Comparison of ENCODE assay signal across 17 cellular contexts in the genomic region with DNA sequence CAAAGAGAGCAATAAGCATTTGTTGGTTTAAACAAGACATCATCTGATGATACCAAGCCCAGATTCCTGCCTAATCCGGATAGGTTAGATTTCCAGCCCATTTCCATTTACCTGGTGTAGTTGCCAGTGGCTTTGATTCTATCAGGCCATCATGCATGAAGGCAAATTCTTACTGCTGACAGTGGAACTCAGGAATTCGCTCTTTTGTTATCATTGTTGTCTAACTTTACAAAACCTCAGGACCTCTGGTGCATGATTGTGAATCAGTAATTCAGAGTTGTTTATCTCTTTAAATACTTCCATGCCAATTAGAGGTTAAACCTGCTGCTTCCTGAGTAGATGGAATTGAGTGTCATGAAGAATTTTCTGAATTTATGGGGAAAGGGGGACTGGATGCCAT.
DNase-seq lines count a peak whose midpoint lies in the region; ATAC-seq and TF ChIP-seq lines count a peak whose summit lies in the region.
"Had no signal": no experiment of that assay in that cellular context is flagged by ENCODE, and none has a peak within 500 bp of the region (broad histone marks: within the 10 kb centered on the region; RNA-seq: fewer than 3 reads in every experiment).

No MANE protein-coding gene starts in this region.

- DNase-seq in activated T-helper 2 cell treated with anti-CD3 and anti-CD28 coated beads, Interferon-gamma antibody, Interleukin-2, Interleukin-4, amounts not matched to agents 10 μg/mL and 5 μg/mL and 100 μg/mL, durations not matched to agents 14 hours and 24 hours and 36 hours (ENCODE audit: low spot score), result no peak
- peak; percentile 84 for DNase-seq in kidney glomerular epithelial cell (lab: John Stamatoyannopoulos, UW)
- no peak for DNase-seq in transverse colon
- DNase-seq in NOMO-1 (lab: John Stamatoyannopoulos, UW; ENCODE audit: unreplicated experiment in 2 of 2), result no peak
- no peak for DNase-seq in activated CD4-positive, alpha-beta T cell treated with anti-CD3 and anti-CD28 coated beads, Interleukin-2, amount 50 U/mL, for 48 hours
- DNase-seq in activated CD8-positive, alpha-beta T cell treated with anti-CD3 and anti-CD28 coated beads, Interleukin-2, amount 10 ng/mL, durations not matched to agents 7 days and 5 days, result no peak
- DNase-seq: activated CD4-positive, alpha-beta T cell treated with anti-CD3 and anti-CD28 coated beads for 4 hours; anterior cingulate cortex; gastrocnemius medialis; Kasumi-1; NCI-H2029 had no signal

- in situ Hi-C loops in transverse colon (cut with MboI; ENCODE audit: low pct_ligation_motif_present in 1 of 4, low pct_unique_long_range_greater_than_20kb in 1 of 4, low sequenced_read_pairs in 3 of 4), result no loop called here

- H3K4me3 ChIP-seq in HUES64 (ENCODE audit: low read length) (no peak overlapping the region), transverse colon (no peak overlapping the region)
- H3K4me3 ChIP-seq: gastrocnemius medialis, skin epidermis had no signal

- H3K4me1 Mint-ChIP-seq in activated T-helper 2 cell treated with anti-CD3 and anti-CD28 coated beads, Interferon-gamma antibody, Interleukin-2, Interleukin-4, amounts not matched to agents 10 μg/mL and 5 μg/mL and 100 μg/mL, durations not matched to agents 14 hours and 24 hours and 36 hours (ENCODE audit: low read depth), result peaks cover 43% of the 10 kb centered on the region
- peaks cover 7% of the 10 kb centered on the region for H3K4me1 Mint-ChIP-seq in activated CD8-positive, alpha-beta T cell treated with anti-CD3 and anti-CD28 coated beads, Interleukin-2, amount 10 ng/mL, durations not matched to agents 7 days and 5 days (ENCODE audit: low read depth)

- no peak for TF ChIP-seq CTCF in transverse colon (IDR thresholded peaks at IDR 0.05)

- no peaks in the 10 kb centered on the region for H3K27me3 Mint-ChIP-seq in activated T-helper 2 cell treated with anti-CD3 and anti-CD28 coated beads, Interferon-gamma antibody, Interleukin-2, Interleukin-4, amounts not matched to agents 10 μg/mL and 5 μg/mL and 100 μg/mL, durations not matched to agents 14 hours and 24 hours and 36 hours (ENCODE audit: low read depth)
- no peaks in the 10 kb centered on the region for H3K27me3 Mint-ChIP-seq in activated CD8-positive, alpha-beta T cell treated with anti-CD3 and anti-CD28 coated beads, Interleukin-2, amount 10 ng/mL, durations not matched to agents 7 days and 5 days (ENCODE audit: low read depth)

- H3K27ac ChIP-seq in HUES64 (ENCODE audit: low read depth, low read length), result peak overlapping the region; percentile 68
- H3K27ac ChIP-seq in transverse colon, result peak overlapping the region in 3 of 4 donors; percentile 29 to 90 (median 87)
- H3K27ac ChIP-seq: gastrocnemius medialis had no signal

- H3K27ac Mint-ChIP-seq in activated T-helper 2 cell treated with anti-CD3 and anti-CD28 coated beads, Interferon-gamma antibody, Interleukin-2, Interleukin-4, amounts not matched to agents 10 μg/mL and 5 μg/mL and 100 μg/mL, durations not matched to agents 14 hours and 24 hours and 36 hours, result peak overlapping the region; percentile 55
- H3K27ac Mint-ChIP-seq in activated CD8-positive, alpha-beta T cell treated with anti-CD3 and anti-CD28 coated beads, Interleukin-2, amount 10 ng/mL, durations not matched to agents 7 days and 5 days, result no peak overlapping the region
- H3K27ac Mint-ChIP-seq: activated T-helper 1 cell treated with anti-CD3 and anti-CD28 coated beads, Interleukin-12 subunit alpha, Interleukin-12 subunit beta, Interleukin-2, Interleukin-4 antibody, amounts not matched to agents 30 ng/mL and 10 ng/mL and 1 ng/mL, durations not matched to agents 14 hours and 24 hours and 36 hours had no signal

- H3K4me1 ChIP-seq in HUES64 (ENCODE audit: insufficient read depth, low read length) (peaks cover 67% of the 10 kb centered on the region), transverse colon (peaks cover 23 to 64% (median 29%) of the 10 kb centered on the region in 4 donors)

- no peaks in the 10 kb centered on the region for H3K9me3 Mint-ChIP-seq in activated T-helper 2 cell treated with anti-CD3 and anti-CD28 coated beads, Interferon-gamma antibody, Interleukin-2, Interleukin-4, amounts not matched to agents 10 μg/mL and 5 μg/mL and 100 μg/mL, durations not matched to agents 14 hours and 24 hours and 36 hours
- H3K9me3 Mint-ChIP-seq in activated CD8-positive, alpha-beta T cell treated with anti-CD3 and anti-CD28 coated beads, Interleukin-2, amount 10 ng/mL, durations not matched to agents 7 days and 5 days (ENCODE audit: insufficient read depth), result no peaks in the 10 kb centered on the region
- H3K9me3 Mint-ChIP-seq: activated T-helper 1 cell treated with anti-CD3 and anti-CD28 coated beads, Interleukin-12 subunit alpha, Interleukin-12 subunit beta, Interleukin-2, Interleukin-4 antibody, amounts not matched to agents 30 ng/mL and 10 ng/mL and 1 ng/mL, durations not matched to agents 14 hours and 24 hours and 36 hours; neural crest cell had no signal

- intact Hi-C loops in activated T-helper 2 cell treated with anti-CD3 and anti-CD28 coated beads, Interferon-gamma antibody, Interleukin-2, Interleukin-4, amounts not matched to agents 10 μg/mL and 5 μg/mL and 100 μg/mL, durations not matched to agents 14 hours and 24 hours and 36 hours (cut with micrococcal nuclease), result no loop called here
- intact Hi-C loops in transverse colon (cut with DNase I; ENCODE audit: low total_unique reads), result no loop called here

- no peak overlapping the region for H3K4me3 Mint-ChIP-seq in activated T-helper 2 cell treated with anti-CD3 and anti-CD28 coated beads, Interferon-gamma antibody, Interleukin-2, Interleukin-4, amounts not matched to agents 10 μg/mL and 5 μg/mL and 100 μg/mL, durations not matched to agents 14 hours and 24 hours and 36 hours (ENCODE audit: low read depth)
- H3K4me3 Mint-ChIP-seq in activated CD8-positive, alpha-beta T cell treated with anti-CD3 and anti-CD28 coated beads, Interleukin-2, amount 10 ng/mL, durations not matched to agents 7 days and 5 days, result no peak overlapping the region
- H3K4me3 Mint-ChIP-seq: activated T-helper 1 cell treated with anti-CD3 and anti-CD28 coated beads, Interleukin-12 subunit alpha, Interleukin-12 subunit beta, Interleukin-2, Interleukin-4 antibody, amounts not matched to agents 30 ng/mL and 10 ng/mL and 1 ng/mL, durations not matched to agents 14 hours and 24 hours and 36 hours; neural crest cell had no signal

- 78% methylated on average over 2 of the region's 2 CpGs for WGBS in HUES64
- 59 to 88% methylated on average over 2 of the region's 2 CpGs for WGBS in transverse colon (ENCODE audit: low coverage in 1 of 2), 2 donors

- POLR2A ChIA-PET in activated CD8-positive, alpha-beta T cell treated with anti-CD3 and anti-CD28 coated beads, Interleukin-2, amount 10 ng/mL, durations not matched to agents 7 days and 5 days (lab: Charles Lee), result no interaction called here

- TF ChIP-seq POLR2A in transverse colon (IDR thresholded peaks at IDR 0.05), result no peak

- ATAC-seq in activated CD8-positive, alpha-beta T cell treated with anti-CD3 and anti-CD28 coated beads, Interleukin-2, amount 10 ng/mL, durations not matched to agents 7 days and 5 days, result no peak
- ATAC-seq: gastrocnemius medialis, left lobe of liver, SK-N-SH treated with all-trans-retinoic acid at 6 μM for 48 hours had no signal

- H3K9ac ChIP-seq in HUES64 (ENCODE audit: low read depth, low read length), result no peak overlapping the region

- H3K36me3 Mint-ChIP-seq in activated T-helper 2 cell treated with anti-CD3 and anti-CD28 coated beads, Interferon-gamma antibody, Interleukin-2, Interleukin-4, amounts not matched to agents 10 μg/mL and 5 μg/mL and 100 μg/mL, durations not matched to agents 14 hours and 24 hours and 36 hours (ENCODE audit: low read depth), result peaks cover 26% of the 10 kb centered on the region
- peaks cover 3% of the 10 kb centered on the region for H3K36me3 Mint-ChIP-seq in activated CD8-positive, alpha-beta T cell treated with anti-CD3 and anti-CD28 coated beads, Interleukin-2, amount 10 ng/mL, durations not matched to agents 7 days and 5 days (ENCODE audit: low read depth)

- CTCF ChIA-PET in activated CD8-positive, alpha-beta T cell treated with anti-CD3 and anti-CD28 coated beads, Interleukin-2, amount 10 ng/mL, durations not matched to agents 7 days and 5 days (lab: Charles Lee), result interaction anchor here (0.9 kb wide), 1 partner anchor 11 kb away, joined by 3 read pairs; no protein-coding TSS in a partner anchor

- H3K9me3 ChIP-seq in HUES64 (ENCODE audit: insufficient read depth, low read depth, low read length) (no peaks in the 10 kb centered on the region), transverse colon (no peaks in the 10 kb centered on the region)
- H3K9me3 ChIP-seq: gastrocnemius medialis had no signal

- peaks cover 7% of the 10 kb centered on the region for H3K36me3 ChIP-seq in HUES64 (ENCODE audit: insufficient read depth, low read length)
- no peaks in the 10 kb centered on the region for H3K36me3 ChIP-seq in transverse colon
- H3K36me3 ChIP-seq: gastrocnemius medialis had no signal

- H3K27me3 ChIP-seq in HUES64 (ENCODE audit: insufficient read depth, low read length) (no peaks in the 10 kb centered on the region), transverse colon (no peaks in the 10 kb centered on the region)
- H3K27me3 ChIP-seq: gastrocnemius medialis had no signal

- no peak for TF ChIP-seq EP300 in transverse colon (IDR thresholded peaks at IDR 0.05; ENCODE audit: low read depth)
